Comparison of ENCODE assay signal across 1 cellular context in genomic region chr19:50576769-50577168, GRCh38. TPM values are rescaled to one million over a fixed set of nuclear protein-coding genes. Genes with fewer than 3 reads are reported as not detected.
"Had no signal": no experiment of that assay in that cellular context is flagged by ENCODE, and none has a peak within 500 bp of the region (broad histone marks: within the 10 kb centered on the region; RNA-seq: fewer than 3 reads in every experiment).

No MANE protein-coding gene starts in this region.

RNA-seq across cellular contexts. Expression of gene LRRC4B, which starts 8.5 kb away (rescaled TPM):
- total RNA-seq: GM12878 had no signal
